In genomic region chr2:175167792-175168563, GRCh38 we compare ENCODE assay signal across 8 cellular contexts. TPM values are rescaled to one million over a fixed set of nuclear protein-coding genes. Genes with fewer than 3 reads are reported as not detected.
DNase-seq lines count a peak whose midpoint lies in the region; ATAC-seq and TF ChIP-seq lines count a peak whose summit lies in the region.

A gene with protein sequence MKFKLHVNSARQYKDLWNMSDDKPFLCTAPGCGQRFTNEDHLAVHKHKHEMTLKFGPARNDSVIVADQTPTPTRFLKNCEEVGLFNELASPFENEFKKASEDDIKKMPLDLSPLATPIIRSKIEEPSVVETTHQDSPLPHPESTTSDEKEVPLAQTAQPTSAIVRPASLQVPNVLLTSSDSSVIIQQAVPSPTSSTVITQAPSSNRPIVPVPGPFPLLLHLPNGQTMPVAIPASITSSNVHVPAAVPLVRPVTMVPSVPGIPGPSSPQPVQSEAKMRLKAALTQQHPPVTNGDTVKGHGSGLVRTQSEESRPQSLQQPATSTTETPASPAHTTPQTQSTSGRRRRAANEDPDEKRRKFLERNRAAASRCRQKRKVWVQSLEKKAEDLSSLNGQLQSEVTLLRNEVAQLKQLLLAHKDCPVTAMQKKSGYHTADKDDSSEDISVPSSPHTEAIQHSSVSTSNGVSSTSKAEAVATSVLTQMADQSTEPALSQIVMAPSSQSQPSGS (minus strand): TSS chr2:175168203. CDS start chr2:175136443, 31,760 bp downstream.

- no peaks in the 10 kb centered on the region for H3K27me3 Mint-ChIP-seq in activated CD4-positive, alpha-beta T cell treated with anti-CD3 and anti-CD28 coated beads, Interleukin-2, amount 10 ng/mL, durations not matched to agents 24 days and 14 days

- peak; percentile 99 for DNase-seq in BJ (ENCODE audit: low read depth)
- DNase-seq in NCI-H526 treated with DMSO at 0.1 percent for 48 hours (lab: John Stamatoyannopoulos, UW), result peak; percentile 98
- DNase-seq in activated CD4-positive, alpha-beta T cell treated with anti-CD3 and anti-CD28 coated beads, Interleukin-2, amount 10 ng/mL, durations not matched to agents 24 days and 14 days, result peak; percentile 99
- DNase-seq in colonic mucosa, result peak; percentile 99
- DNase-seq in kidney tubule cell (ENCODE audit: low spot score), result peak; percentile 100
- DNase-seq in stimulated activated CD4-positive, alpha-beta T cell treated with anti-CD3 and anti-CD28 coated beads, Interleukin-1b, Interleukin-23, amount 100 ng/mL, for 24 hours (ENCODE audit: low read depth in 4 of 4, low spot score in 1 of 4), result peak; percentile 90 to 96 (median 95)

- peak within 1 kb of the TSS; percentile 81 for H3K27ac ChIP-seq in colonic mucosa

- H3K4me1 Mint-ChIP-seq in activated CD4-positive, alpha-beta T cell treated with anti-CD3 and anti-CD28 coated beads, Interleukin-2, amount 10 ng/mL, durations not matched to agents 24 days and 14 days, result peaks cover 33% of the 10 kb centered on the region

- peak within 1 kb of the TSS; percentile 82 to 99 for H3K9ac ChIP-seq in colonic mucosa (ENCODE audit: low read depth in 2 of 2, low read length in 2 of 2)

- TF ChIP-seq CTCF in BJ (IDR thresholded peaks at IDR 0.05; ENCODE audit: insufficient read depth, low read depth, low read length) (no peak), colonic mucosa (IDR thresholded peaks at IDR 0.05) (no peak)

- POLR2A ChIA-PET in BJ (lab: Charles Lee), result no interaction called here

- intact Hi-C loops in activated CD4-positive, alpha-beta T cell treated with anti-CD3 and anti-CD28 coated beads, Interleukin-2, amount 10 ng/mL, durations not matched to agents 24 days and 14 days (cut with micrococcal nuclease), result loop anchor here (1.0 to 10.0 kb wide), 8 partner anchors 13 to 681 kb away; partner anchors contain the start of genes ATP5MC3, GPR155 and WIPF1
- intact Hi-C loops in colonic mucosa (cut with DNase I), result no loop called here

- no peaks in the 10 kb centered on the region for H3K9me3 ChIP-seq in colonic mucosa

- peak within 1 kb of the TSS; percentile 100 for H3K27ac Mint-ChIP-seq in activated CD4-positive, alpha-beta T cell treated with anti-CD3 and anti-CD28 coated beads, Interleukin-2, amount 10 ng/mL, durations not matched to agents 24 days and 14 days

- H3K4me3 ChIP-seq in BJ (ENCODE audit: low read depth, low read length) (peak within 1 kb of the TSS; percentile 100), colonic mucosa (peak within 1 kb of the TSS; percentile 73)

- no peaks in the 10 kb centered on the region for H3K4me1 ChIP-seq in colonic mucosa

- H3K4me3 Mint-ChIP-seq in activated CD4-positive, alpha-beta T cell treated with anti-CD3 and anti-CD28 coated beads, Interleukin-2, amount 10 ng/mL, durations not matched to agents 24 days and 14 days, result peak within 1 kb of the TSS; percentile 100

- no peaks in the 10 kb centered on the region for H3K27me3 ChIP-seq in BJ (ENCODE audit: control insufficient read depth, insufficient read depth, low read length)
- H3K27me3 ChIP-seq in colonic mucosa, result no peaks in the 10 kb centered on the region

- CTCF ChIA-PET in BJ (lab: Yijun Ruan, JAX), result interaction anchor here (0.7 kb wide), 1 partner anchor 137 kb away, joined by 3 read pairs; no protein-coding TSS in a partner anchor

- H3K9me3 Mint-ChIP-seq in activated CD4-positive, alpha-beta T cell treated with anti-CD3 and anti-CD28 coated beads, Interleukin-2, amount 10 ng/mL, durations not matched to agents 24 days and 14 days, result no peaks in the 10 kb centered on the region

- no peaks in the 10 kb centered on the region for H3K36me3 ChIP-seq in BJ (ENCODE audit: control insufficient read depth, insufficient read depth, low read length)
- H3K36me3 ChIP-seq in colonic mucosa, result no peaks in the 10 kb centered on the region

- ATAC-seq in GM19324 (IDR thresholded peaks at IDR 0.05; ENCODE audit: low FRiP score, unreplicated experiment) (peak; percentile 99), HG03469 (IDR thresholded peaks at IDR 0.05; ENCODE audit: unreplicated experiment) (peak; percentile 93)

- peaks cover 13% of the 10 kb centered on the region for H3K36me3 Mint-ChIP-seq in activated CD4-positive, alpha-beta T cell treated with anti-CD3 and anti-CD28 coated beads, Interleukin-2, amount 10 ng/mL, durations not matched to agents 24 days and 14 days (ENCODE audit: low read depth)

RNA-seq across cellular contexts. Expression of the gene that starts here (rescaled TPM):
- 60.6 and 70.2 TPM in 2 replicates for polyA plus RNA-seq in BJ (2011; rRNA removed)
- polyA minus RNA-seq in BJ (2011; rRNA and poly(A)+ RNA removed), result 58.3 and 91.6 TPM in 2 replicates
- total RNA-seq in activated CD4-positive, alpha-beta T cell treated with anti-CD3 and anti-CD28 coated beads, Interleukin-2, amount 10 ng/mL, durations not matched to agents 24 days and 14 days, result 58.8 and 60.2 TPM in 2 replicates
- total RNA-seq in colonic mucosa, result 10 to 100 TPM; 32.4 to 46.4 TPM

Comparison
In these comparisons a context has a peak if more than half of its experiments do, and no peak if none do; other contexts are left out.
1. Peak in every context shown above with its lines: DNase-seq, ATAC-seq, H3K4me3 ChIP-seq and H3K27ac ChIP-seq.